Comparison of ENCODE assay signal across 1 cellular context in the genomic region with DNA sequence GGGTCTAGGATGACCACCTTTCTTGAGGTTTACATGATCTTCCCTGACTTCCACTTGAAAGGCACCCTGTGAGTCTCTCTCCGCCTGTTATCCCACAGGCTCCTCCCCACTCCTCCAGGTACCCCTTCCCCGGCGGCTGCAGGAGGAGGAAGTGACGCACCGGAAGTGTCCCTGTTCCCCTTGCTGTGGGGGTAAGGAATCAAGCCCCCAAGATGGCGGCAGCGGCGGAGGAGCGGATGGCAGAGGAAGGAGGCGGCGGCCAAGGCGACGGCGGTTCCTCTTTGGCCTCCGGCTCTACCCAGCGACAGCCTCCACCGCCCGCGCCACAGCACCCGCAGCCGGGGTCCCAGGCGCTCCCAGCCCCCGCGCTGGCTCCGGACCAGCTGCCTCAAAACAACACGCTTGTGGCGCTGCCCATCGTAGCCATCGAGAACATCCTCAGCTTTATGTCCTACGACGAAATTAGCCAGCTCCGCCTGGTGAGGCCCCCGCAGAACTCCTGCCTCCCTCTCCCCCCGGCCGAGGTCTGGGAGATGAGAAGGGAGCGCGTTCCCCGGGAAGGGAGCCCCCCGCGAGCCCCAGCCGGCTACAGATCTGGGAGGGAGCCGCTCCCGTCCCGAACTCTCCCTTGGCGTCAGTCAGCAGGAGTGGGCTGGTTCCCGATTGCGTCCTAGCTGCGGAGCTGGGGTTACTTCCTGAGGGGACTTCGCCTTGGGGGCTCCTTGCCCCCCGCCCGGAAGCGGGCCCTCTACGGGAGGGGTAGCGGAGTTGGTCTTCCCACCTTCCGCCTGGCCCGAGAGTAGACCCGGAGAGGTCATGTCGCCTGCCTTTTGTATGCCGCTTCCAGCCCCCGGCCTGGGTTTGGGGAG.
TF ChIP-seq lines count a peak whose summit lies in the region.

A gene with protein sequence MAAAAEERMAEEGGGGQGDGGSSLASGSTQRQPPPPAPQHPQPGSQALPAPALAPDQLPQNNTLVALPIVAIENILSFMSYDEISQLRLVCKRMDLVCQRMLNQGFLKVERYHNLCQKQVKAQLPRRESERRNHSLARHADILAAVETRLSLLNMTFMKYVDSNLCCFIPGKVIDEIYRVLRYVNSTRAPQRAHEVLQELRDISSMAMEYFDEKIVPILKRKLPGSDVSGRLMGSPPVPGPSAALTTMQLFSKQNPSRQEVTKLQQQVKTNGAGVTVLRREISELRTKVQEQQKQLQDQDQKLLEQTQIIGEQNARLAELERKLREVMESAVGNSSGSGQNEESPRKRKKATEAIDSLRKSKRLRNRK (plus strand): TSS at position 194 of the 869 bp plus-strand sequence. CDS start 19 bp downstream, at position 213.

TF ChIP-seq in HEK293, 187 proteins besides CTCF, POLR2A, EP300 and RAD21 (continued from another document and continues in another):
- TF ChIP-seq ZNF398 (tag by site-specific recombination; IDR thresholded peaks at IDR 0.05) (peak; percentile 55), ZNF623 (tag by site-specific recombination; IDR thresholded peaks at IDR 0.05) (no peak), SP3 (tag by site-specific recombination; IDR thresholded peaks at IDR 0.05) (peak; percentile 77), KLF7 (tag by site-specific recombination; IDR thresholded peaks at IDR 0.05; ENCODE audit: borderline replicate concordance) (no peak; the same call in 1 of the 2 replicates), ZNF157 (tag by site-specific recombination; IDR thresholded peaks at IDR 0.05) (no peak), ZNF133 (tag by site-specific recombination; IDR thresholded peaks at IDR 0.05) (no peak), ZBTB10 (tag by site-specific recombination; IDR thresholded peaks at IDR 0.05) (peak; percentile 78; the same call in 1 of the 2 replicates), ZNF626 (tag by site-specific recombination; IDR thresholded peaks at IDR 0.05) (no peak), ZNF175 (tag by site-specific recombination; IDR thresholded peaks at IDR 0.05) (no peak), ZNF843 (tag by site-specific recombination; IDR thresholded peaks at IDR 0.05) (peak; percentile 83), AEBP2 (tag by site-specific recombination; IDR thresholded peaks at IDR 0.05; ENCODE audit: borderline replicate concordance) (no peak), ZNF416 (tag by site-specific recombination; IDR thresholded peaks at IDR 0.05) (0 out of 2 replicates have a peak, but pooled peaks have one; percentile 19), TSHZ1 (tag by site-specific recombination; IDR thresholded peaks at IDR 0.05; ENCODE audit: borderline replicate concordance) (peak; percentile 52; the same call in 1 of the 2 replicates), MEIS1 (CRISPR knock-in tag; IDR thresholded peaks at IDR 0.05; ENCODE audit: borderline replicate concordance) (no peak), ZNF239 (tag by site-specific recombination; IDR thresholded peaks at IDR 0.05) (no peak), RBAK (tag by site-specific recombination; IDR thresholded peaks at IDR 0.05) (no peak), ZNF140 (tag by site-specific recombination; IDR thresholded peaks at IDR 0.05) (no peak), ZBTB20 (tag by site-specific recombination; IDR thresholded peaks at IDR 0.05) (peak; percentile 56), ZNF501 (tag by site-specific recombination; IDR thresholded peaks at IDR 0.05) (peak; percentile 100), ZNF585B (tag by site-specific recombination; IDR thresholded peaks at IDR 0.05) (no peak), KLF1 (tag by site-specific recombination; IDR thresholded peaks at IDR 0.05) (no peak), ZNF521 (tag by site-specific recombination; IDR thresholded peaks at IDR 0.05) (no peak), REPIN1 (tag by site-specific recombination; IDR thresholded peaks at IDR 0.05; ENCODE audit: low read depth) (peak; percentile 75; the same call in 1 of the 2 replicates), ZNF112 (tag by site-specific recombination; IDR thresholded peaks at IDR 0.05) (no peak), ZNF529 (tag by site-specific recombination; IDR thresholded peaks at IDR 0.05; ENCODE audit: insufficient replicate concordance) (no peak), ZNF621 (tag by site-specific recombination; IDR thresholded peaks at IDR 0.05) (no peak), ZNF18 (tag by site-specific recombination; IDR thresholded peaks at IDR 0.05) (no peak), ZBTB21 (tag by site-specific recombination; IDR thresholded peaks at IDR 0.05) (peak; percentile 87), ZNF223 (tag by site-specific recombination; IDR thresholded peaks at IDR 0.05) (no peak), SCRT1 (tag by site-specific recombination; IDR thresholded peaks at IDR 0.05; ENCODE audit: borderline replicate concordance) (no peak)
- TF ChIP-seq, protein P1, sequence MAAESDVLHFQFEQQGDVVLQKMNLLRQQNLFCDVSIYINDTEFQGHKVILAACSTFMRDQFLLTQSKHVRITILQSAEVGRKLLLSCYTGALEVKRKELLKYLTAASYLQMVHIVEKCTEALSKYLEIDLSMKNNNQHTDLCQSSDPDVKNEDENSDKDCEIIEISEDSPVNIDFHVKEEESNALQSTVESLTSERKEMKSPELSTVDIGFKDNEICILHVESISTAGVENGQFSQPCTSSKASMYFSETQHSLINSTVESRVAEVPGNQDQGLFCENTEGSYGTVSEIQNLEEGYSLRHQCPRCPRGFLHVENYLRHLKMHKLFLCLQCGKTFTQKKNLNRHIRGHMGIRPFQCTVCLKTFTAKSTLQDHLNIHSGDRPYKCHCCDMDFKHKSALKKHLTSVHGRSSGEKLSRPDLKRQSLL (tag by site-specific recombination; IDR thresholded peaks at IDR 0.05), result no peak
- TF ChIP-seq, protein P2, sequence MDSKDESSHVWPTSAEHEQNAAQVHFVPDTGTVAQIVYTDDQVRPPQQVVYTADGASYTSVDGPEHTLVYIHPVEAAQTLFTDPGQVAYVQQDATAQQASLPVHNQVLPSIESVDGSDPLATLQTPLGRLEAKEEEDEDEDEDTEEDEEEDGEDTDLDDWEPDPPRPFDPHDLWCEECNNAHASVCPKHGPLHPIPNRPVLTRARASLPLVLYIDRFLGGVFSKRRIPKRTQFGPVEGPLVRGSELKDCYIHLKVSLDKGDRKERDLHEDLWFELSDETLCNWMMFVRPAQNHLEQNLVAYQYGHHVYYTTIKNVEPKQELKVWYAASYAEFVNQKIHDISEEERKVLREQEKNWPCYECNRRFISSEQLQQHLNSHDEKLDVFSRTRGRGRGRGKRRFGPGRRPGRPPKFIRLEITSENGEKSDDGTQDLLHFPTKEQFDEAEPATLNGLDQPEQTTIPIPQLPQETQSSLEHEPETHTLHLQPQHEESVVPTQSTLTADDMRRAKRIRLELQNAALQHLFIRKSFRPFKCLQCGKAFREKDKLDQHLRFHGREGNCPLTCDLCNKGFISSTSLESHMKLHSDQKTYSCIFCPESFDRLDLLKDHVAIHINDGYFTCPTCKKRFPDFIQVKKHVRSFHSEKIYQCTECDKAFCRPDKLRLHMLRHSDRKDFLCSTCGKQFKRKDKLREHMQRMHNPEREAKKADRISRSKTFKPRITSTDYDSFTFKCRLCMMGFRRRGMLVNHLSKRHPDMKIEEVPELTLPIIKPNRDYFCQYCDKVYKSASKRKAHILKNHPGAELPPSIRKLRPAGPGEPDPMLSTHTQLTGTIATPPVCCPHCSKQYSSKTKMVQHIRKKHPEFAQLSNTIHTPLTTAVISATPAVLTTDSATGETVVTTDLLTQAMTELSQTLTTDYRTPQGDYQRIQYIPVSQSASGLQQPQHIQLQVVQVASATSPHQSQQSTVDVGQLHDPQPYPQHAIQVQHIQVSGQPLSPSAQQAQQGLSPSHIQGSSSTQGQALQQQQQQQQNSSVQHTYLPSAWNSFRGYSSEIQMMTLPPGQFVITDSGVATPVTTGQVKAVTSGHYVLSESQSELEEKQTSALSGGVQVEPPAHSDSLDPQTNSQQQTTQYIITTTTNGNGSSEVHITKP (tag by site-specific recombination; IDR thresholded peaks at IDR 0.05), result no peak; the same call in 1 of the 2 replicates
- TF ChIP-seq, protein P3, sequence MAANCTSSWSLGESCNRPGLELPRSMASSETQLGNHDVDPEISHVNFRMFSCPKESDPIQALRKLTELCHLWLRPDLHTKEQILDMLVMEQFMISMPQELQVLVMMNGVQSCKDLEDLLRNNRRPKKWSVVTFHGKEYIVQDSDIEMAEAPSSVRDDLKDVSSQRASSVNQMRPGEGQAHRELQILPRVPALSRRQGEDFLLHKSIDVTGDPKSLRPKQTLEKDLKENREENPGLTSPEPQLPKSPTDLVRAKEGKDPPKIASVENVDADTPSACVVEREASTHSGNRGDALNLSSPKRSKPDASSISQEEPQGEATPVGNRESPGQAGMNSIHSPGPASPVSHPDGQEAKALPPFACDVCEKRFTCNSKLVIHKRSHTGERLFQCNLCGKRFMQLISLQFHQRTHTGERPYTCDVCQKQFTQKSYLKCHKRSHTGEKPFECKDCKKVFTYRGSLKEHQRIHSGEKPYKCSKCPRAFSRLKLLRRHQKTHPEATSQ (tag by site-specific recombination; IDR thresholded peaks at IDR 0.05), result peak; percentile 91; the same call in 1 of the 2 replicates
